In the genomic region with DNA sequence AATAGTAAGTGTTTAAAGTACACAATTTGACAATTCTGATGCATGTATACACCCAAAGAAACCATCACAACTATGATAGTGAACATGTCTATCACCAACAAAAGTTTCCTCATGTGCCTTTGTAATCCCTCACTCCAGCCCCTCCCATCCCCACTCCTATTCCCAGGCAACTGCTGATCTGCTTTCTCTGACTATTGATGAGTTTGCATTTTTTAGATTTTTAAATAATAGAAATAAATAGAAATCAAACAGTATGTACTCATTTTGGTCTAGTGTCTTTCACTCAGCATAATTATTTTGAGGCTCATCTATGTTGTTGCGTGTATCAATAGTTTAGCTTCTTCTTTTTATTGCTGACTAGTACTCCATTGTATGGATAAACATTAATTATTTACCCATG, we compare ENCODE assay signal across 24 cellular contexts. TPM values are rescaled to one million over a fixed set of nuclear protein-coding genes. Genes with fewer than 3 reads are reported as not detected.
DNase-seq lines count a peak whose midpoint lies in the region; ATAC-seq, FAIRE-seq and TF ChIP-seq lines count a peak whose summit lies in the region.
"Had no signal": no experiment of that assay in that cellular context is flagged by ENCODE, and none has a peak within 500 bp of the region (broad histone marks: within the 10 kb centered on the region; RNA-seq: fewer than 3 reads in every experiment).

No MANE protein-coding gene starts in this region.

- ATAC-seq in HepG2 (no peak), right lobe of liver (no peak), IMR-90 (ENCODE audit: low read depth) (no peak)
- ATAC-seq: GM12878 had no signal

- H3K56ac ChIP-seq in IMR-90 (ENCODE audit: extremely low read depth, insufficient read depth, low read length): no peak overlapping the region

- FAIRE-seq in HepG2 (lab: Jason Lieb, UNC): no peak
- FAIRE-seq: GM12878 had no signal

- H3K4me3 Mint-ChIP-seq in osteocyte (ENCODE audit: unreplicated experiment): no peak overlapping the region
- H3K4me3 Mint-ChIP-seq: CD14-positive monocyte; CD4-positive, alpha-beta memory T cell; CD4-positive, CD25-positive, alpha-beta regulatory T cell; CD8-positive, alpha-beta memory T cell had no signal

- intact Hi-C loops in HepG2 (cut with micrococcal nuclease; ENCODE audit: unreplicated experiment): no loop called here
- intact Hi-C loops in right lobe of liver (cut with DNase I): no loop called here
- intact Hi-C loops in IMR-90 (cut with micrococcal nuclease): no loop called here

- H4K5ac ChIP-seq in IMR-90 (ENCODE audit: low read depth, low read length): no peak overlapping the region

- no peak overlapping the region for H3K9ac ChIP-seq in HepG2 (ENCODE audit: insufficient read depth, low read depth, low read length)
- no peak overlapping the region for H3K9ac ChIP-seq in IMR-90 (ENCODE audit: low read depth, low read length)
- H3K9ac ChIP-seq: BLaER1 had no signal

- no peak for DNase-seq in HepG2 (ENCODE audit: low spot score)
- no peak for DNase-seq in right lobe of liver
- DNase-seq in IMR-90: no peak
- DNase-seq in osteocyte (ENCODE audit: extremely low spot score, unreplicated experiment): peak; percentile 15
- no peak for DNase-seq in T1000 (lab: John Stamatoyannopoulos, UW)
- no peak for DNase-seq in NCI-H82 (lab: John Stamatoyannopoulos, UW)
- DNase-seq: ACHN; BE2C; C1 segment of cervical spinal cord; CD4-positive, alpha-beta memory T cell; CD4-positive, CD25-positive, alpha-beta regulatory T cell; CD8-positive, alpha-beta memory T cell; COR-L47; DMS 273 treated with DMSO at 0.1 percent for 48 hours; DMS153; DMS53; DMS79; DND-41; EL; GDM1 had no signal

- no peak overlapping the region for H3K27ac Mint-ChIP-seq in osteocyte (ENCODE audit: unreplicated experiment)
- H3K27ac Mint-ChIP-seq: CD14-positive monocyte; CD4-positive, alpha-beta memory T cell; CD4-positive, CD25-positive, alpha-beta regulatory T cell; CD8-positive, alpha-beta memory T cell had no signal

- H2BK15ac ChIP-seq in IMR-90 (ENCODE audit: low read depth, low read length): no peak overlapping the region

- no peak overlapping the region for H4K91ac ChIP-seq in IMR-90 (ENCODE audit: insufficient read depth, low read depth, low read length)

- H3K4ac ChIP-seq in IMR-90 (ENCODE audit: low read depth, low read length): no peak overlapping the region

- CTCF ChIA-PET in HepG2 (lab: Yijun Ruan, JAX; ENCODE audit: low intra/inter-chr PET ratio, low total read pairs): no interaction called here
- CTCF ChIA-PET in IMR-90 (lab: Yijun Ruan, JAX): no interaction called here

- no peaks in the 10 kb centered on the region for H3K9me3 ChIP-seq in HepG2 (ENCODE audit: low read length)
- no peaks in the 10 kb centered on the region for H3K9me3 ChIP-seq in right lobe of liver
- H3K9me3 ChIP-seq in IMR-90 (ENCODE audit: control insufficient read depth, insufficient read depth, low read length): no peaks in the 10 kb centered on the region
- H3K9me3 ChIP-seq: BE2C, BLaER1 had no signal

- H3K14ac ChIP-seq in IMR-90 (replicated peaks; ENCODE audit: low read depth, low read length): no peak overlapping the region

- no peak overlapping the region for H3K18ac ChIP-seq in IMR-90 (ENCODE audit: low read depth, low read length)

- H3K27me3 ChIP-seq in HepG2 (ENCODE audit: control insufficient read depth in 1 of 2, insufficient read depth in 2 of 2, low read length in 2 of 2) (peaks cover 0 to 1% of the 10 kb centered on the region in 2 experiments; a peak in 1 of 5 replicates), right lobe of liver (no peaks in the 10 kb centered on the region), IMR-90 (ENCODE audit: control insufficient read depth, insufficient read depth, low read length) (peaks cover 18% of the 10 kb centered on the region)
- H3K27me3 ChIP-seq: BE2C, BLaER1 had no signal

- POLR2A ChIA-PET in HepG2 (lab: Yijun Ruan, JAX) (no interaction called here), IMR-90 (lab: Charles Lee; ENCODE audit: unreplicated experiment) (no interaction called here)

- H3K4me3 ChIP-seq in HepG2 (replicated peaks in 1 of 3; ENCODE audit: insufficient read depth in 1 of 3, low read depth in 2 of 3, low read length in 3 of 3): no peak overlapping the region
- no peak overlapping the region for H3K4me3 ChIP-seq in right lobe of liver
- H3K4me3 ChIP-seq in IMR-90 (ENCODE audit: insufficient read depth, low read depth, low read length): no peak overlapping the region
- H3K4me3 ChIP-seq: BLaER1, GM12878 had no signal

- no peak overlapping the region for H4K8ac ChIP-seq in IMR-90 (ENCODE audit: low read depth in 2 of 2, low read length in 2 of 2)

- TF ChIP-seq CTCF in HepG2 (CRISPR knock-in tag; IDR thresholded peaks at IDR 0.05) (no peak), right lobe of liver (IDR thresholded peaks at IDR 0.05) (no peak), IMR-90 (conservative IDR thresholded peaks at IDR 0.05; ENCODE audit: low read depth, low read length) (no peak), osteocyte (IDR thresholded peaks at IDR 0.05) (no peak)

- H2BK20ac ChIP-seq in IMR-90 (ENCODE audit: low read depth, low read length): no peak overlapping the region

- TF ChIP-seq EP300 in HepG2 (IDR thresholded peaks at IDR 0.05; ENCODE audit: low read depth in 2 of 2, low read length in 2 of 2): no peak
- TF ChIP-seq EP300 in HepG2 (CRISPR knock-in tag; IDR thresholded peaks at IDR 0.05; ENCODE audit: borderline replicate concordance): no peak

- H3K36me3 Mint-ChIP-seq in osteocyte (ENCODE audit: unreplicated experiment): no peaks in the 10 kb centered on the region
- H3K36me3 Mint-ChIP-seq: CD14-positive monocyte; CD4-positive, alpha-beta memory T cell; CD4-positive, CD25-positive, alpha-beta regulatory T cell; CD8-positive, alpha-beta memory T cell had no signal

- no peaks in the 10 kb centered on the region for H3K79me2 ChIP-seq in HepG2 (ENCODE audit: insufficient read depth, low read length)

- BruUV-seq in HepG2 (replicated peaks; lab: Mats Ljungman, UMichigan) (no TSS peak), IMR-90 (replicated peaks; lab: Mats Ljungman, UMichigan) (no TSS peak)

- 87% methylated on average over 1 of the region's 1 CpG for whole genome bisulfite sequencing in HepG2 (ENCODE audit: low lambda C conversion rate)
- 100% methylated on average over 1 of the region's 1 CpG for WGBS in right lobe of liver (ENCODE audit: insufficient coverage, low coverage, low lambda C conversion rate, missing lambda C conversion rate)
- WGBS in IMR-90 (ENCODE audit: extremely low coverage in 2 of 2, insufficient read length in 1 of 2), 2 experiments: no CpG with 5 or more reads among the region's 1 CpG

- no peak overlapping the region for H2AK5ac ChIP-seq in IMR-90 (ENCODE audit: low read depth, low read length)

- no peaks in the 10 kb centered on the region for H3K9me3 Mint-ChIP-seq in osteocyte (ENCODE audit: unreplicated experiment)
- H3K9me3 Mint-ChIP-seq: CD4-positive, alpha-beta memory T cell; CD8-positive, alpha-beta memory T cell had no signal

- H3K27ac ChIP-seq in HepG2 (ENCODE audit: extremely low read length, insufficient read depth, low read length) (no peak overlapping the region), right lobe of liver (no peak overlapping the region), IMR-90 (ENCODE audit: insufficient read depth, low read length) (no peak overlapping the region)
- H3K27ac ChIP-seq: 22Rv1, BLaER1 had no signal

- no peak overlapping the region for H2AFZ ChIP-seq in HepG2 (ENCODE audit: low read length)
- no peak overlapping the region for H2AFZ ChIP-seq in IMR-90 (replicated peaks; ENCODE audit: low read length, poor library complexity)

- peaks cover 6% of the 10 kb centered on the region; the same call in 1 of the 2 replicates for H3K4me1 ChIP-seq in HepG2 (ENCODE audit: insufficient read depth, low read length)
- no peaks in the 10 kb centered on the region for H3K4me1 ChIP-seq in right lobe of liver
- H3K4me1 ChIP-seq in IMR-90 (ENCODE audit: control insufficient read depth, insufficient read depth, low read length): no peaks in the 10 kb centered on the region
- H3K4me1 ChIP-seq: BE2C, BLaER1 had no signal

- H3K79me1 ChIP-seq in IMR-90 (ENCODE audit: low read depth in 1 of 2, low read length in 2 of 2): no peaks in the 10 kb centered on the region

- no peak overlapping the region for H3K4me2 ChIP-seq in HepG2 (ENCODE audit: low read depth, low read length)
- H3K4me2 ChIP-seq in IMR-90 (ENCODE audit: low read depth, low read length): no peak overlapping the region
- H3K4me2 ChIP-seq: BLaER1 had no signal

- H3K23ac ChIP-seq in IMR-90 (ENCODE audit: low read depth, low read length): no peak overlapping the region

- in situ Hi-C loops in HepG2 (cut with HindIII; ENCODE audit: extremely low pct_ligation_motif_present, low pct_unique_long_range_greater_than_20kb): loop anchor here (25.0 kb wide), 1 partner anchor 430 kb away; the partner anchor contains the start of gene PHKA1
- in situ Hi-C loops in IMR-90 (cut with MboI; ENCODE audit: low sequenced_read_pairs): no loop called here

- TF ChIP-seq RAD21 in HepG2 (CRISPR knock-in tag; IDR thresholded peaks at IDR 0.05) (no peak), IMR-90 (IDR thresholded peaks at IDR 0.05; ENCODE audit: low read length) (no peak)

- H2AK9ac ChIP-seq in IMR-90 (replicated peaks; ENCODE audit: low read depth, low read length, poor library complexity): no peak overlapping the region

- no peak overlapping the region for H2BK5ac ChIP-seq in IMR-90 (ENCODE audit: low read depth, low read length, poor library complexity, severe bottlenecking)

- no peaks in the 10 kb centered on the region for H4K20me1 ChIP-seq in HepG2 (ENCODE audit: insufficient read depth, low read length)
- no peaks in the 10 kb centered on the region; the same call in 1 of the 2 replicates for H4K20me1 ChIP-seq in IMR-90 (ENCODE audit: insufficient read depth, low read length)
- H4K20me1 ChIP-seq: BLaER1 had no signal

- dilution Hi-C loops in IMR-90 (cut with HindIII; ENCODE audit: low sequenced_read_pairs, unreplicated experiment): no loop called here

- H3K4me1 Mint-ChIP-seq in osteocyte (ENCODE audit: unreplicated experiment): no peaks in the 10 kb centered on the region
- H3K4me1 Mint-ChIP-seq: CD4-positive, alpha-beta memory T cell had no signal

- H3K36me3 ChIP-seq in HepG2 (replicated peaks in 1 of 2; ENCODE audit: control insufficient read depth in 1 of 2, insufficient read depth in 2 of 2, low read length in 2 of 2): no peaks in the 10 kb centered on the region
- no peaks in the 10 kb centered on the region for H3K36me3 ChIP-seq in right lobe of liver
- H3K36me3 ChIP-seq in IMR-90 (ENCODE audit: control insufficient read depth, insufficient read depth, low read length): no peaks in the 10 kb centered on the region
- H3K36me3 ChIP-seq: BE2C, BLaER1 had no signal

- H2BK120ac ChIP-seq in IMR-90 (ENCODE audit: low read depth, low read length): no peak overlapping the region

- TF ChIP-seq POLR2A in HepG2 (IDR thresholded peaks at IDR 0.05; ENCODE audit: insufficient read depth in 1 of 2, low read depth in 2 of 2, low read length in 2 of 2) (no peak), right lobe of liver (IDR thresholded peaks at IDR 0.05) (no peak), IMR-90 (IDR thresholded peaks at IDR 0.05; ENCODE audit: low read depth, low read length) (no peak)

- H3K27me3 Mint-ChIP-seq in osteocyte (ENCODE audit: unreplicated experiment): peaks cover 30% of the 10 kb centered on the region
- H3K27me3 Mint-ChIP-seq: CD4-positive, alpha-beta memory T cell had no signal

- H3K9me1 ChIP-seq in IMR-90 (ENCODE audit: insufficient read depth, low read length): peaks cover 1% of the 10 kb centered on the region; the same call in 1 of the 2 replicates

RNA-seq across cellular contexts. Expression of gene RPS4X, which starts 5.3 kb away (rescaled TPM):
- total RNA-seq in HepG2 (2016; rRNA removed; fragmentation: Illumina TruSeq; extraction: Trizol) (796 and 972 TPM in 2 replicates), right lobe of liver (100 to 1,000 TPM; 227 to 432 (median 340) TPM), IMR-90 (2012; rRNA removed) (956 and 1,140 TPM in 2 replicates), osteocyte (1,562 and 1,587 TPM in 2 replicates)
- 1,084 and 1,255 TPM in 2 replicates for total RNA-seq in HepG2 (2016; cell fraction: cytosol; rRNA removed; fragmentation: Illumina TruSeq; extraction: Trizol; ENCODE audit: low read depth)
- total RNA-seq in HepG2 (2016; cell fraction: insoluble cytoplasmic fraction; rRNA removed; fragmentation: Illumina TruSeq; extraction: Trizol): 778 and 945 TPM in 2 replicates
- 1,905 and 2,048 TPM in 2 replicates for total RNA-seq in HepG2 (2016; cell fraction: membrane; rRNA removed; fragmentation: Illumina TruSeq; extraction: Trizol)
- 275 and 295 TPM in 2 replicates for total RNA-seq in HepG2 (2016; cell fraction: nucleus; rRNA removed; fragmentation: Illumina TruSeq; extraction: Trizol)
- polyA plus RNA-seq in HepG2 (2011; rRNA removed) (1,199 and 1,289 TPM in 2 replicates), IMR-90 (2012; rRNA removed) (1,207 and 1,288 TPM in 2 replicates)
- 1,509 and 1,662 TPM in 2 replicates for polyA plus RNA-seq in HepG2 (2011; cell fraction: cytosol; rRNA removed)
- 301 and 377 TPM in 2 replicates for polyA plus RNA-seq in HepG2 (2011; cell fraction: nucleus; rRNA removed)
- polyA plus RNA-seq in HepG2 (2012): 1,270 and 1,395 TPM in 2 replicates
- polyA plus RNA-seq in HepG2 (2016; cell fraction: cytosol; fragmentation: Illumina TruSeq; extraction: Trizol; ENCODE audit: low read depth): 1,609 and 1,819 TPM in 2 replicates
- 1,262 and 1,290 TPM in 2 replicates for polyA plus RNA-seq in HepG2 (2016; cell fraction: insoluble cytoplasmic fraction; fragmentation: Illumina TruSeq; extraction: Trizol; ENCODE audit: low read depth)
- polyA plus RNA-seq in HepG2 (2016; cell fraction: membrane; fragmentation: Illumina TruSeq; extraction: Trizol; ENCODE audit: low read depth): 2,384 and 2,506 TPM in 2 replicates
- 573 and 598 TPM in 2 replicates for polyA plus RNA-seq in HepG2 (2016; cell fraction: nucleus; fragmentation: Illumina TruSeq; extraction: Trizol; ENCODE audit: insufficient read depth, low read depth)
- polyA minus RNA-seq in HepG2 (2011; rRNA and poly(A)+ RNA removed; ENCODE audit: low replicate concordance): 414 and 1,377 TPM in 2 replicates
- 414 and 464 TPM in 2 replicates for polyA minus RNA-seq in HepG2 (2011; cell fraction: cytosol; rRNA and poly(A)+ RNA removed)
- 140 and 217 TPM in 2 replicates for polyA minus RNA-seq in HepG2 (2011; cell fraction: nucleus; rRNA and poly(A)+ RNA removed)
- 938 and 1,010 TPM in 2 replicates for polyA plus RNA-seq in IMR-90 (2012; cell fraction: cytosol; rRNA removed)
- 205 and 662 TPM in 2 replicates for polyA plus RNA-seq in IMR-90 (2012; cell fraction: nucleus; rRNA removed; ENCODE audit: low replicate concordance)

RNA-seq across cellular contexts. Expression of gene CITED1, which starts 23.4 kb away (rescaled TPM):
- not detected in 2 replicates for total RNA-seq in HepG2 (2016; rRNA removed; fragmentation: Illumina TruSeq; extraction: Trizol)
- total RNA-seq in HepG2 (2016; cell fraction: cytosol; rRNA removed; fragmentation: Illumina TruSeq; extraction: Trizol; ENCODE audit: low read depth): not detected in 2 replicates
- not detected in 2 replicates for total RNA-seq in HepG2 (2016; cell fraction: insoluble cytoplasmic fraction; rRNA removed; fragmentation: Illumina TruSeq; extraction: Trizol)
- 0.34 TPM in 1 of 2 replicates, not detected in the other for total RNA-seq in HepG2 (2016; cell fraction: membrane; rRNA removed; fragmentation: Illumina TruSeq; extraction: Trizol)
- 0.53 TPM in 1 of 2 replicates, not detected in the other for total RNA-seq in HepG2 (2016; cell fraction: nucleus; rRNA removed; fragmentation: Illumina TruSeq; extraction: Trizol)
- polyA plus RNA-seq in HepG2 (2011; rRNA removed): 0.09 TPM in 1 of 2 replicates, not detected in the other
- polyA plus RNA-seq in HepG2 (2011; cell fraction: cytosol; rRNA removed): 0.15 TPM in 1 of 2 replicates, not detected in the other
- polyA plus RNA-seq in HepG2 (2011; cell fraction: nucleus; rRNA removed): 0.29 TPM in 1 of 2 replicates, not detected in the other
- not detected in 2 replicates for polyA plus RNA-seq in HepG2 (2012)
- polyA plus RNA-seq in HepG2 (2016; cell fraction: cytosol; fragmentation: Illumina TruSeq; extraction: Trizol; ENCODE audit: low read depth): 0.27 and 0.35 TPM in 2 replicates
- polyA plus RNA-seq in HepG2 (2016; cell fraction: insoluble cytoplasmic fraction; fragmentation: Illumina TruSeq; extraction: Trizol; ENCODE audit: low read depth): not detected in 2 replicates
- not detected in 2 replicates for polyA plus RNA-seq in HepG2 (2016; cell fraction: membrane; fragmentation: Illumina TruSeq; extraction: Trizol; ENCODE audit: low read depth)
- polyA plus RNA-seq in HepG2 (2016; cell fraction: nucleus; fragmentation: Illumina TruSeq; extraction: Trizol; ENCODE audit: insufficient read depth, low read depth): 0.77 TPM in 1 of 2 replicates, not detected in the other
- 0.38 and 1.3 TPM in 2 replicates for polyA minus RNA-seq in HepG2 (2011; rRNA and poly(A)+ RNA removed; ENCODE audit: low replicate concordance)
- polyA minus RNA-seq in HepG2 (2011; cell fraction: cytosol; rRNA and poly(A)+ RNA removed): not detected in 2 replicates
- not detected in 2 replicates for polyA minus RNA-seq in HepG2 (2011; cell fraction: nucleus; rRNA and poly(A)+ RNA removed)
- total RNA-seq in right lobe of liver: not detected
- under 0.01 and 0.18 TPM in 2 replicates for total RNA-seq in IMR-90 (2012; rRNA removed)
- polyA plus RNA-seq in IMR-90 (2012; rRNA removed): 0.24 TPM in 1 of 2 replicates, not detected in the other
- not detected in 2 replicates for polyA plus RNA-seq in IMR-90 (2012; cell fraction: cytosol; rRNA removed)
- polyA plus RNA-seq in IMR-90 (2012; cell fraction: nucleus; rRNA removed; ENCODE audit: low replicate concordance): 0.08 and 0.24 TPM in 2 replicates
- total RNA-seq in osteocyte: 1.1 TPM in 1 of 2 replicates, not detected in the other
- total RNA-seq: CD4-positive, alpha-beta memory T cell; CD8-positive, alpha-beta memory T cell; GM12878 had no signal
- polyA plus RNA-seq: CD4-positive, CD25-positive, alpha-beta regulatory T cell; CD8-positive, alpha-beta memory T cell had no signal

RNA-seq across cellular contexts. Expression of gene ERCC6L, which starts 43.5 kb away (rescaled TPM):
- total RNA-seq in HepG2 (2016; rRNA removed; fragmentation: Illumina TruSeq; extraction: Trizol) (9.5 and 15.6 TPM in 2 replicates), right lobe of liver (under 1 TPM in 4 of 6 experiments, not detected in 2; 0.09 to 0.62 (median 0.30) TPM), IMR-90 (2012; rRNA removed) (5.4 and 8.1 TPM in 2 replicates), osteocyte (1.1 and 1.3 TPM in 2 replicates)
- total RNA-seq in HepG2 (2016; cell fraction: cytosol; rRNA removed; fragmentation: Illumina TruSeq; extraction: Trizol; ENCODE audit: low read depth): 0.51 and 0.53 TPM in 2 replicates
- total RNA-seq in HepG2 (2016; cell fraction: insoluble cytoplasmic fraction; rRNA removed; fragmentation: Illumina TruSeq; extraction: Trizol): 8.9 and 15.0 TPM in 2 replicates
- 2.8 and 3.0 TPM in 2 replicates for total RNA-seq in HepG2 (2016; cell fraction: membrane; rRNA removed; fragmentation: Illumina TruSeq; extraction: Trizol)
- total RNA-seq in HepG2 (2016; cell fraction: nucleus; rRNA removed; fragmentation: Illumina TruSeq; extraction: Trizol): 6.5 and 7.0 TPM in 2 replicates
- polyA plus RNA-seq in HepG2 (2011; rRNA removed) (0.47 and 0.86 TPM in 2 replicates), IMR-90 (2012; rRNA removed) (1.8 and 2.3 TPM in 2 replicates)
- 0.35 and 0.44 TPM in 2 replicates for polyA plus RNA-seq in HepG2 (2011; cell fraction: cytosol; rRNA removed)
- polyA plus RNA-seq in HepG2 (2011; cell fraction: nucleus; rRNA removed): 0.31 and 0.34 TPM in 2 replicates
- 0.69 and 2.0 TPM in 2 replicates for polyA plus RNA-seq in HepG2 (2012)
- 0.15 and 0.16 TPM in 2 replicates for polyA plus RNA-seq in HepG2 (2016; cell fraction: cytosol; fragmentation: Illumina TruSeq; extraction: Trizol; ENCODE audit: low read depth)
- polyA plus RNA-seq in HepG2 (2016; cell fraction: insoluble cytoplasmic fraction; fragmentation: Illumina TruSeq; extraction: Trizol; ENCODE audit: low read depth): 9.3 and 9.9 TPM in 2 replicates
- 0.56 and 0.79 TPM in 2 replicates for polyA plus RNA-seq in HepG2 (2016; cell fraction: membrane; fragmentation: Illumina TruSeq; extraction: Trizol; ENCODE audit: low read depth)
- polyA plus RNA-seq in HepG2 (2016; cell fraction: nucleus; fragmentation: Illumina TruSeq; extraction: Trizol; ENCODE audit: insufficient read depth, low read depth): 5.2 and 5.3 TPM in 2 replicates
- 0.68 and 2.3 TPM in 2 replicates for polyA minus RNA-seq in HepG2 (2011; rRNA and poly(A)+ RNA removed; ENCODE audit: low replicate concordance)
- 1.1 and 1.7 TPM in 2 replicates for polyA minus RNA-seq in HepG2 (2011; cell fraction: cytosol; rRNA and poly(A)+ RNA removed)
- 2.2 TPM in 2 replicates for polyA minus RNA-seq in HepG2 (2011; cell fraction: nucleus; rRNA and poly(A)+ RNA removed)
- 0.15 and 0.24 TPM in 2 replicates for polyA plus RNA-seq in IMR-90 (2012; cell fraction: cytosol; rRNA removed)
- 0.05 and 0.41 TPM in 2 replicates for polyA plus RNA-seq in IMR-90 (2012; cell fraction: nucleus; rRNA removed; ENCODE audit: low replicate concordance)
